8 cellular contexts compared by ENCODE assay signal in the genomic region with DNA sequence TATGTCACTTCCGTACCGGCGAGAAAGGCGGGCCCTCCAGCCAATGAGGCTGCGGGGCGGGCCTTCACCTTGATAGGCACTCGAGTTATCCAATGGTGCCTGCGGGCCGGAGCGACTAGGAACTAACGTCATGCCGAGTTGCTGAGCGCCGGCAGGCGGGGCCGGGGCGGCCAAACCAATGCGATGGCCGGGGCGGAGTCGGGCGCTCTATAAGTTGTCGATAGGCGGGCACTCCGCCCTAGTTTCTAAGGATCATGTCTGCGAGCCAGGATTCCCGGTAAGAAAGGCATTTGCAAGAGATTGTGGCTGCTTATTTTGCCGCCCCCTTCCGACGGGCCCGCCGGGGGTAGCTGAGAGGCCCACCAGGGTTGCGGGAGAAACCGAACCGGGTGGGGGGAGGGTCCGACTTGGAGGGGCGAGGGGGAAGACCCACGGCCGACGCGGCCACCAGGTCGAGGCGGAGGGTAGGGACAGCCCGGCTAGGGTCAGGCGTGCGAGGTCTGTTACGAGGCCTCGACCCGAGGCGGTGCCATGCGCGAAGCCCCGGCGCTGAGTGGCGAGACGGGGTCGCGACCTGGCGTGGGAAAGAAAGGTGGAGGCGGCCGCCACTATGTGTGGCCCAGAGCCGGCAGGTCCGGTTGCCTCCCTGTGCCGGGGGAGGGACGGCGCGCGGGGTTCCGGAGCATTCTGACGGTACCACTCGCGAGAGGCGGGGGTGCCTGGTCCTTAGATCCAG. TPM values are rescaled to one million over a fixed set of nuclear protein-coding genes. Genes with fewer than 3 reads are reported as not detected.
A peak's percentile ranks its signal among the peaks of the same experiment; 100 is the strongest.
DNase-seq lines count a peak whose midpoint lies in the region; ATAC-seq and TF ChIP-seq lines count a peak whose summit lies in the region.

No MANE protein-coding gene starts in this region.

- peak overlapping the region; percentile 97 for H4K91ac ChIP-seq in trophoblast cell (ENCODE audit: low read depth, low read length)

- H3K79me1 ChIP-seq in trophoblast cell (ENCODE audit: low read length) = peaks cover 12% of the 10 kb centered on the region

- peaks cover 14% of the 10 kb centered on the region for H3K79me2 ChIP-seq in trophoblast cell (ENCODE audit: control insufficient read depth, insufficient read depth, low read length, poor library complexity)

- peak overlapping the region; percentile 64 for H2BK120ac ChIP-seq in trophoblast cell (ENCODE audit: insufficient read depth, low read length, poor library complexity)

- DNase-seq in GM06990 (ENCODE audit: extremely low read depth, insufficient read length) (peak; percentile 100), NCI-H1436 (lab: John Stamatoyannopoulos, UW) (peak; percentile 98), T-cell (peak in 32 of 34 experiments; percentile 27 to 100 (median 99)), cardiac septum (ENCODE audit: low spot score) (peak; percentile 99), trophoblast cell (peak; percentile 100)

- H3K27me3 Mint-ChIP-seq in T-cell = no peaks in the 10 kb centered on the region

- H4K8ac ChIP-seq in trophoblast cell (ENCODE audit: low read depth, low read length) = peak overlapping the region; percentile 90

- peak overlapping the region; percentile 86 for H3K27ac ChIP-seq in adipose tissue (ENCODE audit: low read depth, low read length)
- H3K27ac ChIP-seq in trophoblast cell (ENCODE audit: low read depth, low read length) = peak overlapping the region; percentile 87
- peak overlapping the region; percentile 98 for H3K27ac ChIP-seq in urinary bladder (ENCODE audit: low read depth)

- H3K4me2 ChIP-seq in trophoblast cell (ENCODE audit: low read length) = peak overlapping the region; percentile 19

- H3K14ac ChIP-seq in trophoblast cell (ENCODE audit: low read length) = peak overlapping the region; percentile 98

- H3K4me1 ChIP-seq in trophoblast cell (ENCODE audit: control insufficient read depth in 1 of 2, insufficient read depth in 2 of 2, low read length in 2 of 2) (peaks cover 2 to 15% of the 10 kb centered on the region in 2 experiments), urinary bladder (ENCODE audit: insufficient read depth) (no peaks in the 10 kb centered on the region)

- peak overlapping the region; percentile 6 for H2AFZ ChIP-seq in trophoblast cell (ENCODE audit: insufficient read depth, low read length, poor library complexity)

- H3K36me3 Mint-ChIP-seq in T-cell = peaks cover 60% of the 10 kb centered on the region

- H3K4me1 Mint-ChIP-seq in T-cell = peaks cover 48 to 54% (median 49%) of the 10 kb centered on the region in 3 donors

- 0 to 1% (median 1%) methylated on average over 69 to 73 of the region's 73 CpGs for WGBS in adipose tissue, 3 donors
- WGBS in trophoblast cell (ENCODE audit: extremely low coverage, insufficient coverage, insufficient read length) = no CpG with 5 or more reads among the region's 73 CpGs
- WGBS in urinary bladder = under 1% methylated on average over 73 of the region's 73 CpGs

- intact Hi-C loops in cardiac septum (cut with DNase I) = loop anchor here (5.0 kb wide), 1 partner anchor 320 kb away; a partner anchor contains a TSS

- no peaks in the 10 kb centered on the region for H3K27me3 ChIP-seq in GM06990 (replicated peaks; ENCODE audit: control insufficient read depth, insufficient read depth, low read length)
- no peaks in the 10 kb centered on the region for H3K27me3 ChIP-seq in trophoblast cell (ENCODE audit: insufficient read depth, low read length)

- ATAC-seq in HG02642 (IDR thresholded peaks at IDR 0.05; ENCODE audit: poor library complexity, unreplicated experiment) = peak; percentile 91
- ATAC-seq in T-cell (replicated peaks in 1 of 4) = peak; percentile 83 to 85 (median 84)

- peak overlapping the region; percentile 93 for H3K18ac ChIP-seq in trophoblast cell (ENCODE audit: low read length)

- H2BK5ac ChIP-seq in trophoblast cell (ENCODE audit: low read depth, low read length, poor library complexity) = peak overlapping the region; percentile 77

- peaks cover 2% of the 10 kb centered on the region for H3K9me3 ChIP-seq in trophoblast cell (ENCODE audit: insufficient read depth, low read depth, low read length)

- peak overlapping the region; percentile 95 to 98 (median 96) for H3K4me3 Mint-ChIP-seq in T-cell

- peak overlapping the region; percentile 96 to 99 for H3K27ac Mint-ChIP-seq in T-cell

- no peak overlapping the region for H3K23ac ChIP-seq in trophoblast cell (ENCODE audit: low read length)

- H3K4me3 ChIP-seq in GM06990 (replicated peaks; ENCODE audit: low read depth, low read length) = peak overlapping the region; percentile 95
- H3K4me3 ChIP-seq in trophoblast cell (ENCODE audit: low read depth, low read length) = peak overlapping the region; percentile 99
- H3K4me3 ChIP-seq in urinary bladder (ENCODE audit: low read depth, low read length) = peak overlapping the region; percentile 96

- H2AK5ac ChIP-seq in trophoblast cell (ENCODE audit: low read length) = peak overlapping the region; percentile 97

- POLR2A ChIA-PET in T-cell (lab: Charles Lee) = interaction anchor here (0.5 to 2.9 kb wide), 6 partner anchors 11 to 302 kb away, joined by 3 to 10 read pairs (median 4); a partner anchor contains a TSS

- peak overlapping the region; percentile 66 for H4K12ac ChIP-seq in trophoblast cell (ENCODE audit: low read depth, low read length)

- peak overlapping the region; percentile 99 for H3K4ac ChIP-seq in trophoblast cell (ENCODE audit: low read depth, low read length)

- TF ChIP-seq CTCF in GM06990 (IDR thresholded peaks at IDR 0.05; ENCODE audit: insufficient read depth, low read length, poor library complexity, severe bottlenecking) = no peak

- H3K9me3 Mint-ChIP-seq in T-cell = no peaks in the 10 kb centered on the region

- H3K36me3 ChIP-seq in GM06990 (ENCODE audit: control insufficient read depth, insufficient read depth, low read length) = peaks cover 34% of the 10 kb centered on the region
- peaks cover 45 to 62% of the 10 kb centered on the region in 2 experiments for H3K36me3 ChIP-seq in trophoblast cell (ENCODE audit: control insufficient read depth in 1 of 2, insufficient read depth in 2 of 2, low read length in 2 of 2)
- peaks cover 2% of the 10 kb centered on the region for H3K36me3 ChIP-seq in urinary bladder (ENCODE audit: insufficient read depth)

- peak overlapping the region; percentile 97 for H3K9ac ChIP-seq in trophoblast cell (ENCODE audit: low read length)

- CTCF ChIA-PET in T-cell (lab: Charles Lee) = interaction anchor here in 1 of 2 donors (0.6 to 1.0 kb wide), 2 partner anchors 114 to 182 kb away, joined by 3 read pairs; a partner anchor contains a TSS

- H2BK12ac ChIP-seq in trophoblast cell (ENCODE audit: low read length) = peak overlapping the region; percentile 19

RNA-seq across cellular contexts. Expression of a gene that starts 6.7 kb away (rescaled TPM):
- total RNA-seq in T-cell (1 to 10 TPM in 3 of 5 donors, not detected in 2; 4.4 to 7.0 (median 5.5) TPM), cardiac septum (11.4 TPM), urinary bladder (9.1 TPM)
- polyA plus RNA-seq in adipose tissue (100 to 1,000 TPM in 1 of 3 donors, 10 to 100 TPM in 2; 19.4 to 111 (median 99.0) TPM), urinary bladder (73.7 TPM)
- polyA plus RNA-seq in trophoblast cell (2013) = 1.4 and 1.5 TPM in 2 replicates

RNA-seq across cellular contexts. Expression of a gene that starts 10.9 kb away (rescaled TPM):
- total RNA-seq in T-cell (10 to 100 TPM; 27.0 to 31.4 (median 28.6) TPM), cardiac septum (22.4 TPM), urinary bladder (40.2 TPM)
- polyA plus RNA-seq in adipose tissue (10 to 100 TPM; 31.7 to 72.2 (median 50.2) TPM), urinary bladder (40.4 TPM)
- polyA plus RNA-seq in trophoblast cell (2013) = 91.5 and 95.4 TPM in 2 replicates

RNA-seq across cellular contexts. Expression of a gene that starts 11.0 kb away (rescaled TPM):
- total RNA-seq in T-cell (10 to 100 TPM; 38.7 to 43.3 (median 42.6) TPM), cardiac septum (33.8 TPM), urinary bladder (34.7 TPM)
- polyA plus RNA-seq in adipose tissue (10 to 100 TPM; 25.1 to 52.1 (median 43.0) TPM), urinary bladder (54.6 TPM)
- 35.5 and 36.6 TPM in 2 replicates for polyA plus RNA-seq in trophoblast cell (2013)

RNA-seq across cellular contexts. Expression of a gene that starts 14.2 kb away (rescaled TPM):
- 1 to 10 TPM; 1.3 to 5.6 (median 4.6) TPM for total RNA-seq in T-cell
- polyA plus RNA-seq in adipose tissue = 10 to 100 TPM; 19.3 to 42.6 (median 26.5) TPM
- 4.9 TPM for total RNA-seq in cardiac septum
- 0.49 and 0.62 TPM in 2 replicates for polyA plus RNA-seq in trophoblast cell (2013)
- total RNA-seq in urinary bladder = 3.8 TPM
- polyA plus RNA-seq in urinary bladder = 22.3 TPM

RNA-seq across cellular contexts. Expression of a gene that starts 17.1 kb away (rescaled TPM):
- total RNA-seq in T-cell = 1 to 10 TPM in 2 of 5 donors, under 1 TPM in 1, not detected in 2; 0.70 to 1.2 (median 1.1) TPM
- 1 to 10 TPM in 1 of 3 donors, under 1 TPM in 2; 0.21 to 2.7 (median 0.46) TPM for polyA plus RNA-seq in adipose tissue
- total RNA-seq in cardiac septum = 1.1 TPM
- 11.2 and 11.6 TPM in 2 replicates for polyA plus RNA-seq in trophoblast cell (2013)
- 1.2 TPM for total RNA-seq in urinary bladder
- polyA plus RNA-seq in urinary bladder = 15.3 TPM

Comparison
In these comparisons a context has a peak if more than half of its experiments do, and no peak if none do; other contexts are left out.
1. Peak in every context shown above with its lines: DNase-seq, ATAC-seq, H3K4me3 ChIP-seq and H3K27ac ChIP-seq.